ENCODE assay signal across 8 cellular contexts in genomic region chr4:111937368-111937767, GRCh38.
DNase-seq lines count a peak whose midpoint lies in the region; ATAC-seq lines count a peak whose summit lies in the region.

No MANE protein-coding gene starts in this region.

- no peak overlapping the region for H3K27ac Mint-ChIP-seq in activated T-cell treated with anti-CD3 and anti-CD28 coated beads, Interleukin-2, amount 50 U/mL, for 72 hours

- no peaks in the 10 kb centered on the region for H3K36me3 Mint-ChIP-seq in activated T-cell treated with anti-CD3 and anti-CD28 coated beads, Interleukin-2, amount 50 U/mL, for 72 hours (ENCODE audit: insufficient read depth in 2 of 2)

- H3K4me1 Mint-ChIP-seq in activated T-cell treated with anti-CD3 and anti-CD28 coated beads, Interleukin-2, amount 50 U/mL, for 72 hours (ENCODE audit: low read depth), result no peaks in the 10 kb centered on the region

- DNase-seq in D341Med (ENCODE audit: low spot score) (peak; percentile 33), SHP77 treated with DMSO at 0.1 percent for 48 hours (lab: John Stamatoyannopoulos, UW) (peak; percentile 2), left lobe of liver (ENCODE audit: low spot score) (no peak), cerebellum (ENCODE audit: low spot score) (no peak)
- DNase-seq in activated T-cell treated with anti-CD3 and anti-CD28 coated beads, Interleukin-2, amount 50 U/mL, for 72 hours, result no peak

- no peak overlapping the region for H3K4me3 Mint-ChIP-seq in activated T-cell treated with anti-CD3 and anti-CD28 coated beads, Interleukin-2, amount 50 U/mL, for 72 hours

- no peaks in the 10 kb centered on the region for H3K9me3 Mint-ChIP-seq in activated T-cell treated with anti-CD3 and anti-CD28 coated beads, Interleukin-2, amount 50 U/mL, for 72 hours

- H3K27me3 Mint-ChIP-seq in activated T-cell treated with anti-CD3 and anti-CD28 coated beads, Interleukin-2, amount 50 U/mL, for 72 hours (ENCODE audit: low read depth), result peaks cover 6% of the 10 kb centered on the region

- ATAC-seq in GM19452 (IDR thresholded peaks at IDR 0.05; ENCODE audit: unreplicated experiment), result peak; percentile 74
- peak; percentile 53 for ATAC-seq in HG03571 (IDR thresholded peaks at IDR 0.05; ENCODE audit: unreplicated experiment)
- ATAC-seq in left lobe of liver, result peak; percentile 78
- no peak for ATAC-seq in activated T-cell treated with anti-CD3 and anti-CD28 coated beads, Interleukin-2, amount 50 U/mL, for 72 hours (replicated peaks in 1 of 2)
- no peak for ATAC-seq in HG03196 (IDR thresholded peaks at IDR 0.05; ENCODE audit: unreplicated experiment)

Comparison
In these comparisons a context has a peak if more than half of its experiments do, and no peak if none do; other contexts are left out.
1. DNase-seq: peak in D341Med (single experiment) and SHP77 treated with DMSO at 0.1 percent for 48 hours (single experiment); none in left lobe of liver (single experiment), activated T-cell treated with anti-CD3 and anti-CD28 coated beads, Interleukin-2, amount 50 U/mL, for 72 hours (0 of 2) and cerebellum (single experiment).
2. ATAC-seq: peak in GM19452 (single experiment), HG03571 (single experiment) and left lobe of liver (single experiment); none in activated T-cell treated with anti-CD3 and anti-CD28 coated beads, Interleukin-2, amount 50 U/mL, for 72 hours (0 of 2) and HG03196 (single experiment).